8 cellular contexts compared by ENCODE assay signal in genomic region chr1:25247829-25248754, GRCh38. TPM values are rescaled to one million over a fixed set of nuclear protein-coding genes. Genes with fewer than 3 reads are reported as not detected.
A peak's percentile ranks its signal among the peaks of the same experiment; 100 is the strongest.
DNase-seq lines count a peak whose midpoint lies in the region; ATAC-seq, FAIRE-seq and TF ChIP-seq lines count a peak whose summit lies in the region.

No MANE protein-coding gene starts in this region.

- 35% methylated on average over 20 of the region's 30 CpGs for WGBS in right lobe of liver (ENCODE audit: insufficient coverage, low coverage, low lambda C conversion rate, missing lambda C conversion rate)

- H3K27me3 ChIP-seq in right lobe of liver (no peaks in the 10 kb centered on the region), vagina (no peaks in the 10 kb centered on the region)

- no peaks in the 10 kb centered on the region for H3K9me3 Mint-ChIP-seq in activated naive CD8-positive, alpha-beta T cell treated with anti-CD3 and anti-CD28 coated beads, Interleukin-2, amount 50 U/mL, for 24 hours

- TF ChIP-seq CTCF in right lobe of liver (IDR thresholded peaks at IDR 0.05) (no peak), vagina (IDR thresholded peaks at IDR 0.05) (no peak)

- H3K4me1 ChIP-seq in right lobe of liver, result peaks cover 0 to 24% (median 11%) of the 10 kb centered on the region in 4 donors
- peaks cover 31% of the 10 kb centered on the region for H3K4me1 ChIP-seq in vagina

- peak overlapping the region; percentile 80 to 91 (median 87) for H3K4me3 ChIP-seq in right lobe of liver
- peak overlapping the region; percentile 69 to 90 for H3K4me3 ChIP-seq in vagina

- H3K9me3 ChIP-seq in right lobe of liver (no peaks in the 10 kb centered on the region), vagina (no peaks in the 10 kb centered on the region)

- H3K27ac Mint-ChIP-seq in activated naive CD8-positive, alpha-beta T cell treated with anti-CD3 and anti-CD28 coated beads, Interleukin-2, amount 50 U/mL, for 24 hours, result peak overlapping the region; percentile 98

- H3K27ac ChIP-seq in right lobe of liver (peak overlapping the region; percentile 68 to 98 (median 93)), vagina (peak overlapping the region; percentile 96)

- FAIRE-seq in RCC 7860 (lab: Jason Lieb, UNC), result no peak

- ATAC-seq in GM18498 (IDR thresholded peaks at IDR 0.05; ENCODE audit: unreplicated experiment) (peak; percentile 39), HG02973 (IDR thresholded peaks at IDR 0.05; ENCODE audit: unreplicated experiment) (peak; percentile 47), right lobe of liver (no peak), GM19324 (IDR thresholded peaks at IDR 0.05; ENCODE audit: low FRiP score, unreplicated experiment) (no peak)
- ATAC-seq in activated naive CD8-positive, alpha-beta T cell treated with anti-CD3 and anti-CD28 coated beads, Interleukin-2, amount 50 U/mL, for 24 hours, result no peak

- no peak for TF ChIP-seq POLR2A in right lobe of liver (IDR thresholded peaks at IDR 0.05)
- no peak for TF ChIP-seq POLR2A in vagina (IDR thresholded peaks at IDR 0.05)

- DNase-seq in activated naive CD8-positive, alpha-beta T cell treated with anti-CD3 and anti-CD28 coated beads, Interleukin-2, amount 50 U/mL, for 24 hours, result no peak
- DNase-seq in right lobe of liver (no peak), vagina (ENCODE audit: extremely low spot score in 2 of 2) (no peak), RCC 7860 (ENCODE audit: low spot score) (no peak)
- DNase-seq in activated CD4-positive, CD25-positive, alpha-beta regulatory T cell treated with anti-CD3 and anti-CD28 coated beads, Interleukin-2, amount 50 U/mL, for 72 hours, result no peak

- peak overlapping the region; percentile 94 for H3K4me3 Mint-ChIP-seq in activated naive CD8-positive, alpha-beta T cell treated with anti-CD3 and anti-CD28 coated beads, Interleukin-2, amount 50 U/mL, for 24 hours

- peaks cover 39% of the 10 kb centered on the region for H3K36me3 Mint-ChIP-seq in activated naive CD8-positive, alpha-beta T cell treated with anti-CD3 and anti-CD28 coated beads, Interleukin-2, amount 50 U/mL, for 24 hours (ENCODE audit: low read depth)

- intact Hi-C loops in right lobe of liver (cut with DNase I), result no loop called here
- intact Hi-C loops in vagina (cut with DNase I), result no loop called here

- H3K27me3 Mint-ChIP-seq in activated naive CD8-positive, alpha-beta T cell treated with anti-CD3 and anti-CD28 coated beads, Interleukin-2, amount 50 U/mL, for 24 hours, result peaks cover 3% of the 10 kb centered on the region

- H3K36me3 ChIP-seq in right lobe of liver, result peaks cover 11 to 25% (median 18%) of the 10 kb centered on the region in 4 donors
- peaks cover 0 to 26% of the 10 kb centered on the region in 2 donors for H3K36me3 ChIP-seq in vagina

- H3K4me1 Mint-ChIP-seq in activated naive CD8-positive, alpha-beta T cell treated with anti-CD3 and anti-CD28 coated beads, Interleukin-2, amount 50 U/mL, for 24 hours, result peaks cover 45% of the 10 kb centered on the region

RNA-seq across cellular contexts. Expression of gene RSRP1, which starts 0.8 kb away (rescaled TPM):
- total RNA-seq in right lobe of liver (10 to 100 TPM; 32.1 to 52.1 (median 40.2) TPM), vagina (163 TPM)

RNA-seq across cellular contexts. Expression of gene SYF2, which starts 15.8 kb away (rescaled TPM):
- total RNA-seq in right lobe of liver (10 to 100 TPM; 11.0 to 21.8 (median 16.8) TPM), vagina (28.7 TPM)

RNA-seq across cellular contexts. Expression of gene RHD, which starts 24.2 kb away (rescaled TPM):
- under 1 TPM in 3 of 6 experiments, not detected in 3; 0.22 to 0.58 (median 0.51) TPM for total RNA-seq in right lobe of liver
- total RNA-seq in vagina, result not detected

Comparison
In these comparisons a context has a peak if more than half of its experiments do, and no peak if none do; other contexts are left out.
1. ATAC-seq: peak in GM18498 (single experiment) and HG02973 (single experiment); none in activated naive CD8-positive, alpha-beta T cell treated with anti-CD3 and anti-CD28 coated beads, Interleukin-2, amount 50 U/mL, for 24 hours (single experiment), right lobe of liver (0 of 4) and GM19324 (single experiment).